In the genomic region with DNA sequence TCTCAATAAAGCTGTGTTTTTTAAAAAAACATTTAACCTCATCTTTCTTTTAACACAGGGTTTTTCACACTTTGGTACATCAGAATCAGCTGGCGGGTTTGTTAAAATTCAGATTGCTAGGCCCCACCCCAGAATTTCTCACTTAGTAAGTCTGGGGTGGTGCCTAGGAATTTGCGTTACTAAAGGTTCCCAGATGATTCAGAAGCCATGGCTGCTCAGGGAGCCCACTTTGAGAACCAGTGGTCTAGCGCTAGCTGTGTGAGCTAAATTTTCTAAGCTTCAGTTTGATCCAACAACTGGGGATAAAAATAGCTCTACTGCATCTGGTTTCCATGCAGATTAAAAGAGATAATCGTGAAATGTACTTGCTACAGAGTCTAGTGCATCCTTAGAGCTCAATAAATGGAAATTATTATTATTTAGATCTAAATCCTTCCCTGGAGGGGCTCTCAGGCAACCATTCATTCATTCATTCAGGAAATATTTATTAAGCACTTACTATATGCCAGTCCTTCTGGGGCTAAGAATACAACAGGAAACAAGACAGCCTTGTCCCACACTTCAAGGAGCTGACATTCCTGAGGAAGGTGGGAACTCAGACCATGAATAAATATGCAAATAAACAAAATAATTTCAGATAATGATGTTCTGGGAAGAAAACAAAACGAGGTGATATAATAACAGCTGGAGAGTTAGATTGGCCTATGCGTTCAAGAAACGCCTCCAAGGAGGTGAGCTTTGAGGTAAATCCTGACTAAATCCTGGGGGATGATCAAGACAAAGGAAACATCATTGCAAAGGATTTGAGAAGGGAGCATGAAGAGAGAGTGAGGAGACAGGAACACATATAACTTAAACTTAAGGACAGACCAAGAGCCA, we compare ENCODE assay signal across 1 cellular context.
A peak's percentile ranks its signal among the peaks of the same experiment; 100 is the strongest.
TF ChIP-seq lines count a peak whose summit lies in the region.

No MANE protein-coding gene starts in this region.

TF ChIP-seq in K562, 482 proteins besides CTCF, POLR2A, EP300 and RAD21 (continues in another document):
- no peak for TF ChIP-seq ZNF444 (CRISPR knock-in tag; IDR thresholded peaks at IDR 0.05)
- TF ChIP-seq ZNF24 (IDR thresholded peaks at IDR 0.05): peak; percentile 89
- TF ChIP-seq, protein P1, sequence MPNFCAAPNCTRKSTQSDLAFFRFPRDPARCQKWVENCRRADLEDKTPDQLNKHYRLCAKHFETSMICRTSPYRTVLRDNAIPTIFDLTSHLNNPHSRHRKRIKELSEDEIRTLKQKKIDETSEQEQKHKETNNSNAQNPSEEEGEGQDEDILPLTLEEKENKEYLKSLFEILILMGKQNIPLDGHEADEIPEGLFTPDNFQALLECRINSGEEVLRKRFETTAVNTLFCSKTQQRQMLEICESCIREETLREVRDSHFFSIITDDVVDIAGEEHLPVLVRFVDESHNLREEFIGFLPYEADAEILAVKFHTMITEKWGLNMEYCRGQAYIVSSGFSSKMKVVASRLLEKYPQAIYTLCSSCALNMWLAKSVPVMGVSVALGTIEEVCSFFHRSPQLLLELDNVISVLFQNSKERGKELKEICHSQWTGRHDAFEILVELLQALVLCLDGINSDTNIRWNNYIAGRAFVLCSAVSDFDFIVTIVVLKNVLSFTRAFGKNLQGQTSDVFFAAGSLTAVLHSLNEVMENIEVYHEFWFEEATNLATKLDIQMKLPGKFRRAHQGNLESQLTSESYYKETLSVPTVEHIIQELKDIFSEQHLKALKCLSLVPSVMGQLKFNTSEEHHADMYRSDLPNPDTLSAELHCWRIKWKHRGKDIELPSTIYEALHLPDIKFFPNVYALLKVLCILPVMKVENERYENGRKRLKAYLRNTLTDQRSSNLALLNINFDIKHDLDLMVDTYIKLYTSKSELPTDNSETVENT (CRISPR knock-in tag; IDR thresholded peaks at IDR 0.05): no peak
- TF ChIP-seq, protein P2, sequence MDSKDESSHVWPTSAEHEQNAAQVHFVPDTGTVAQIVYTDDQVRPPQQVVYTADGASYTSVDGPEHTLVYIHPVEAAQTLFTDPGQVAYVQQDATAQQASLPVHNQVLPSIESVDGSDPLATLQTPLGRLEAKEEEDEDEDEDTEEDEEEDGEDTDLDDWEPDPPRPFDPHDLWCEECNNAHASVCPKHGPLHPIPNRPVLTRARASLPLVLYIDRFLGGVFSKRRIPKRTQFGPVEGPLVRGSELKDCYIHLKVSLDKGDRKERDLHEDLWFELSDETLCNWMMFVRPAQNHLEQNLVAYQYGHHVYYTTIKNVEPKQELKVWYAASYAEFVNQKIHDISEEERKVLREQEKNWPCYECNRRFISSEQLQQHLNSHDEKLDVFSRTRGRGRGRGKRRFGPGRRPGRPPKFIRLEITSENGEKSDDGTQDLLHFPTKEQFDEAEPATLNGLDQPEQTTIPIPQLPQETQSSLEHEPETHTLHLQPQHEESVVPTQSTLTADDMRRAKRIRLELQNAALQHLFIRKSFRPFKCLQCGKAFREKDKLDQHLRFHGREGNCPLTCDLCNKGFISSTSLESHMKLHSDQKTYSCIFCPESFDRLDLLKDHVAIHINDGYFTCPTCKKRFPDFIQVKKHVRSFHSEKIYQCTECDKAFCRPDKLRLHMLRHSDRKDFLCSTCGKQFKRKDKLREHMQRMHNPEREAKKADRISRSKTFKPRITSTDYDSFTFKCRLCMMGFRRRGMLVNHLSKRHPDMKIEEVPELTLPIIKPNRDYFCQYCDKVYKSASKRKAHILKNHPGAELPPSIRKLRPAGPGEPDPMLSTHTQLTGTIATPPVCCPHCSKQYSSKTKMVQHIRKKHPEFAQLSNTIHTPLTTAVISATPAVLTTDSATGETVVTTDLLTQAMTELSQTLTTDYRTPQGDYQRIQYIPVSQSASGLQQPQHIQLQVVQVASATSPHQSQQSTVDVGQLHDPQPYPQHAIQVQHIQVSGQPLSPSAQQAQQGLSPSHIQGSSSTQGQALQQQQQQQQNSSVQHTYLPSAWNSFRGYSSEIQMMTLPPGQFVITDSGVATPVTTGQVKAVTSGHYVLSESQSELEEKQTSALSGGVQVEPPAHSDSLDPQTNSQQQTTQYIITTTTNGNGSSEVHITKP (IDR thresholded peaks at IDR 0.05; ENCODE audit: partially characterized antibody): peak; percentile 6
- TF ChIP-seq, protein P3, sequence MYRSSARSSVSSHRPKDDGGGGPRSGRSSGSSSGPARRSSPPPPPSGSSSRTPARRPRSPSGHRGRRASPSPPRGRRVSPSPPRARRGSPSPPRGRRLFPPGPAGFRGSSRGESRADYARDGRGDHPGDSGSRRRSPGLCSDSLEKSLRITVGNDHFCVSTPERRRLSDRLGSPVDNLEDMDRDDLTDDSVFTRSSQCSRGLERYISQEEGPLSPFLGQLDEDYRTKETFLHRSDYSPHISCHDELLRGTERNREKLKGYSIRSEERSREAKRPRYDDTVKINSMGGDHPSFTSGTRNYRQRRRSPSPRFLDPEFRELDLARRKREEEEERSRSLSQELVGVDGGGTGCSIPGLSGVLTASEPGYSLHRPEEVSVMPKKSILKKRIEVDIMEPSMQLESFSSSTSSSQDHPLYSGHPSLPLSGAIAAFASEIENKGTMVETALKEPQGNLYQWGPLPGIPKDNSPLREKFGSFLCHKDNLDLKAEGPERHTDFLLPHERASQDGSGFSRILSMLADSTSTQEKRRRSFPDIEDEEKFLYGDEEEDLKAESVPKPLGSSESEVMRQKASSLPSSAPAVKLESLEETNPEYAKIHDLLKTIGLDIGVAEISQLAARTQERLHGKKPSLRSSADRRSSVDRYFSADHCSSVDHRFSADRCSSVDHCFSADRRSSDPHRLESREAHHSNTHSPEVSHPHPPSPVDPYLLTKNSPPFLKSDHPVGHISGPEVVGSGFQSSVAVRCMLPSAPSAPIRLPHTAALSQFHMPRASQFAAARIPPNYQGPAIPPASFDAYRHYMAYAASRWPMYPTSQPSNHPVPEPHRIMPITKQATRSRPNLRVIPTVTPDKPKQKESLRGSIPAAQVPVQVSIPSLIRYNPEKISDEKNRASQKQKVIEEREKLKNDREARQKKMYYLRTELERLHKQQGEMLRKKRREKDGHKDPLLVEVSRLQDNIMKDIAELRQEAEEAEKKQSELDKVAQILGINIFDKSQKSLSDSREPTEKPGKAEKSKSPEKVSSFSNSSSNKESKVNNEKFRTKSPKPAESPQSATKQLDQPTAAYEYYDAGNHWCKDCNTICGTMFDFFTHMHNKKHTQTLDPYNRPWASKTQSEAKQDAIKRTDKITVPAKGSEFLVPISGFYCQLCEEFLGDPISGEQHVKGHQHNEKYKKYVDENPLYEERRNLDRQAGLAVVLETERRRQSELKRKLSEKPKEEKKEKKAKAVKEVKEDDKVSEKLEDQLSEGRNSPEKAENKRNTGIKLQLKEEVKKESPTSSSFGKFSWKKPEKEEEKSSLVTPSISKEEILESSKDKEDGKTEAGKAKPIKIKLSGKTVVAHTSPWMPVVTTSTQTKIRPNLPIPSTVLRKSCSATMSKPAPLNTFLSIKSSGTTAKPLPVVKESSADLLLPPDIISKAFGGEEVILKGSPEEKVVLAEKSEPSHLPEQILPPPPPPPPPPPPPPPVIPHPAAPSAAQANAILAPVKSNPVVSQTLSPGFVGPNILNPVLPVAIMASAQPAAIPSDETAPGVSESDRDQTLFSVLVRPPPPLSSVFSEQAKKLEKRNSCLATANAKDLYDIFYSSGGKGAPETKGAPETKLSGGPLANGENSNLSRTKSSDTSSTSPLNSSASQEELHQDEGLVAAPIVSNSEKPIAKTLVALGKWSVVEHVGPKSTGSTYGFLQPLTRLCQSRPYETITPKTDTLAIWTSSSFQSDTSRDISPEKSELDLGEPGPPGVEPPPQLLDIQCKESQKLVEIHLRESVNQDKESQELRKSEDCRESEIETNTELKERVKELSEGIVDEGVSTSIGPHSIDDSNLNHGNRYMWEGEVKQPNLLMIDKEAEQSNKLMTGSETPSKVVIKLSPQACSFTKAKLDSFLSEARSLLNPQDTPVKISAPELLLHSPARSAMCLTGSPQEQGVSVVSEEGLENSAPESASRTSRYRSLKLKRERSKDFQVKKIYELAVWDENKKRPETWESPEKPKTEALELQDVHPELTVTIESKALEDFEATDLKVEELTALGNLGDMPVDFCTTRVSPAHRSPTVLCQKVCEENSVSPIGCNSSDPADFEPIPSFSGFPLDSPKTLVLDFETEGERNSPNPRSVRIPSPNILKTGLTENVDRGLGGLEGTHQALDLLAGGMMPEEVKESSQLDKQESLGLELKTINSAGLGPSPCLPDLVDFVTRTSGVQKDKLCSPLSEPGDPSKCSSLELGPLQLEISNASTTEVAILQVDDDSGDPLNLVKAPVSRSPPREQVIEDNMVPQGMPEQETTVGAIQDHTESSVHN (IDR thresholded peaks at IDR 0.05; ENCODE audit: borderline replicate concordance in 1 of 2, low read depth in 1 of 2): no peak
- 0 out of 2 replicates have a peak, but pooled peaks have one; percentile 29 for TF ChIP-seq PHB2 (IDR thresholded peaks at IDR 0.05; ENCODE audit: low read depth)
- TF ChIP-seq ETV5 (CRISPR knock-in tag; IDR thresholded peaks at IDR 0.05; ENCODE audit: low read depth): no peak
- TF ChIP-seq ELF4 (CRISPR knock-in tag; IDR thresholded peaks at IDR 0.05): 0 out of 2 replicates have a peak, but pooled peaks have one; percentile 35
- TF ChIP-seq ZEB2 (IDR thresholded peaks at IDR 0.05): 0 out of 2 replicates have a peak, but pooled peaks have one; percentile 17
- TF ChIP-seq, protein P4, sequence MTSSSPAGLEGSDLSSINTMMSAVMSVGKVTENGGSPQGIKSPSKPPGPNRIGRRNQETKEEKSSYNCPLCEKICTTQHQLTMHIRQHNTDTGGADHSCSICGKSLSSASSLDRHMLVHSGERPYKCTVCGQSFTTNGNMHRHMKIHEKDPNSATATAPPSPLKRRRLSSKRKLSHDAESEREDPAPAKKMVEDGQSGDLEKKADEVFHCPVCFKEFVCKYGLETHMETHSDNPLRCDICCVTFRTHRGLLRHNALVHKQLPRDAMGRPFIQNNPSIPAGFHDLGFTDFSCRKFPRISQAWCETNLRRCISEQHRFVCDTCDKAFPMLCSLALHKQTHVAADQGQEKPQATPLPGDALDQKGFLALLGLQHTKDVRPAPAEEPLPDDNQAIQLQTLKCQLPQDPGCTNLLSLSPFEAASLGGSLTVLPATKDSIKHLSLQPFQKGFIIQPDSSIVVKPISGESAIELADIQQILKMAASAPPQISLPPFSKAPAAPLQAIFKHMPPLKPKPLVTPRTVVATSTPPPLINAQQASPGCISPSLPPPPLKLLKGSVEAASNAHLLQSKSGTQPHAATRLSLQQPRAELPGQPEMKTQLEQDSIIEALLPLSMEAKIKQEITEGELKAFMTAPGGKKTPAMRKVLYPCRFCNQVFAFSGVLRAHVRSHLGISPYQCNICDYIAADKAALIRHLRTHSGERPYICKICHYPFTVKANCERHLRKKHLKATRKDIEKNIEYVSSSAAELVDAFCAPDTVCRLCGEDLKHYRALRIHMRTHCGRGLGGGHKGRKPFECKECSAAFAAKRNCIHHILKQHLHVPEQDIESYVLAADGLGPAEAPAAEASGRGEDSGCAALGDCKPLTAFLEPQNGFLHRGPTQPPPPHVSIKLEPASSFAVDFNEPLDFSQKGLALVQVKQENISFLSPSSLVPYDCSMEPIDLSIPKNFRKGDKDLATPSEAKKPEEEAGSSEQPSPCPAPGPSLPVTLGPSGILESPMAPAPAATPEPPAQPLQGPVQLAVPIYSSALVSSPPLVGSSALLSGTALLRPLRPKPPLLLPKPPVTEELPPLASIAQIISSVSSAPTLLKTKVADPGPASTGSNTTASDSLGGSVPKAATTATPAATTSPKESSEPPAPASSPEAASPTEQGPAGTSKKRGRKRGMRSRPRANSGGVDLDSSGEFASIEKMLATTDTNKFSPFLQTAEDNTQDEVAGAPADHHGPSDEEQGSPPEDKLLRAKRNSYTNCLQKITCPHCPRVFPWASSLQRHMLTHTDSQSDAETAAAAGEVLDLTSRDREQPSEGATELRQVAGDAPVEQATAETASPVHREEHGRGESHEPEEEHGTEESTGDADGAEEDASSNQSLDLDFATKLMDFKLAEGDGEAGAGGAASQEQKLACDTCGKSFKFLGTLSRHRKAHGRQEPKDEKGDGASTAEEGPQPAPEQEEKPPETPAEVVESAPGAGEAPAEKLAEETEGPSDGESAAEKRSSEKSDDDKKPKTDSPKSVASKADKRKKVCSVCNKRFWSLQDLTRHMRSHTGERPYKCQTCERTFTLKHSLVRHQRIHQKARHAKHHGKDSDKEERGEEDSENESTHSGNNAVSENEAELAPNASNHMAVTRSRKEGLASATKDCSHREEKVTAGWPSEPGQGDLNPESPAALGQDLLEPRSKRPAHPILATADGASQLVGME (CRISPR knock-in tag; IDR thresholded peaks at IDR 0.05): 0 out of 2 replicates have a peak, but pooled peaks have one; percentile 12
- TF ChIP-seq ZNF184 (CRISPR knock-in tag; IDR thresholded peaks at IDR 0.05): no peak
- TF ChIP-seq, protein P5, sequence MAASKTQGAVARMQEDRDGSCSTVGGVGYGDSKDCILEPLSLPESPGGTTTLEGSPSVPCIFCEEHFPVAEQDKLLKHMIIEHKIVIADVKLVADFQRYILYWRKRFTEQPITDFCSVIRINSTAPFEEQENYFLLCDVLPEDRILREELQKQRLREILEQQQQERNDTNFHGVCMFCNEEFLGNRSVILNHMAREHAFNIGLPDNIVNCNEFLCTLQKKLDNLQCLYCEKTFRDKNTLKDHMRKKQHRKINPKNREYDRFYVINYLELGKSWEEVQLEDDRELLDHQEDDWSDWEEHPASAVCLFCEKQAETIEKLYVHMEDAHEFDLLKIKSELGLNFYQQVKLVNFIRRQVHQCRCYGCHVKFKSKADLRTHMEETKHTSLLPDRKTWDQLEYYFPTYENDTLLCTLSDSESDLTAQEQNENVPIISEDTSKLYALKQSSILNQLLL (CRISPR knock-in tag; IDR thresholded peaks at IDR 0.05; ENCODE audit: borderline replicate concordance): no peak
- TF ChIP-seq PHTF2 (CRISPR knock-in tag; IDR thresholded peaks at IDR 0.05): no peak
- TF ChIP-seq, protein P6, sequence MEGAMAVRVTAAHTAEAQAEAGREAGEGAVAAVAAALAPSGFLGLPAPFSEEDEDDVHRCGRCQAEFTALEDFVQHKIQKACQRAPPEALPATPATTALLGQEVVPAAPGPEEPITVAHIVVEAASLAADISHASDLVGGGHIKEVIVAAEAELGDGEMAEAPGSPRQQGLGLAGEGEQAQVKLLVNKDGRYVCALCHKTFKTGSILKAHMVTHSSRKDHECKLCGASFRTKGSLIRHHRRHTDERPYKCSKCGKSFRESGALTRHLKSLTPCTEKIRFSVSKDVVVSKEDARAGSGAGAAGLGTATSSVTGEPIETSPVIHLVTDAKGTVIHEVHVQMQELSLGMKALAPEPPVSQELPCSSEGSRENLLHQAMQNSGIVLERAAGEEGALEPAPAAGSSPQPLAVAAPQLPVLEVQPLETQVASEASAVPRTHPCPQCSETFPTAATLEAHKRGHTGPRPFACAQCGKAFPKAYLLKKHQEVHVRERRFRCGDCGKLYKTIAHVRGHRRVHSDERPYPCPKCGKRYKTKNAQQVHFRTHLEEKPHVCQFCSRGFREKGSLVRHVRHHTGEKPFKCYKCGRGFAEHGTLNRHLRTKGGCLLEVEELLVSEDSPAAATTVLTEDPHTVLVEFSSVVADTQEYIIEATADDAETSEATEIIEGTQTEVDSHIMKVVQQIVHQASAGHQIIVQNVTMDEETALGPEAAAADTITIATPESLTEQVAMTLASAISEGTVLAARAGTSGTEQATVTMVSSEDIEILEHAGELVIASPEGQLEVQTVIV (CRISPR knock-in tag; IDR thresholded peaks at IDR 0.05; ENCODE audit: borderline replicate concordance): no peak
- TF ChIP-seq KLF6 (CRISPR knock-in tag; IDR thresholded peaks at IDR 0.05; ENCODE audit: borderline replicate concordance): no peak
